In genomic region chr1:235642021-235642942, GRCh38 we compare ENCODE assay signal across 9 cellular contexts. TPM values are rescaled to one million over a fixed set of nuclear protein-coding genes. Genes with fewer than 3 reads are reported as not detected.
DNase-seq lines count a peak whose midpoint lies in the region; ATAC-seq and TF ChIP-seq lines count a peak whose summit lies in the region.
"Had no signal": no experiment of that assay in that cellular context is flagged by ENCODE, and none has a peak within 500 bp of the region (broad histone marks: within the 10 kb centered on the region; RNA-seq: fewer than 3 reads in every experiment).

No MANE protein-coding gene starts in this region.

- H3K27ac Mint-ChIP-seq in type B pancreatic cell: peak overlapping the region; percentile 91

- no peaks in the 10 kb centered on the region for H3K9me3 ChIP-seq in mesodermal cell (ENCODE audit: control insufficient read depth, low read length)

- 44 to 48% methylated on average over 43 of the region's 46 CpGs for WGBS in mesodermal cell (ENCODE audit: insufficient coverage in 2 of 2), 2 experiments

- peaks cover 12% of the 10 kb centered on the region for H3K27me3 Mint-ChIP-seq in type B pancreatic cell

- H3K4me3 Mint-ChIP-seq in type B pancreatic cell: peak overlapping the region; percentile 66

- H3K4me3 ChIP-seq in mesodermal cell (ENCODE audit: extremely low read depth, insufficient read depth, low read length, poor library complexity, severe bottlenecking): no peak overlapping the region

- peaks cover 23% of the 10 kb centered on the region for H3K4me1 Mint-ChIP-seq in type B pancreatic cell (ENCODE audit: unreplicated experiment)

- no peaks in the 10 kb centered on the region for H3K9me3 Mint-ChIP-seq in type B pancreatic cell

- H3K4me1 ChIP-seq in mesodermal cell (ENCODE audit: control insufficient read depth, insufficient read depth, low read length, poor library complexity, severe bottlenecking): peaks cover 9% of the 10 kb centered on the region

- no peaks in the 10 kb centered on the region for H3K36me3 ChIP-seq in mesodermal cell (ENCODE audit: control insufficient read depth, insufficient read depth, low read length)

- DNase-seq in RKO (ENCODE audit: low spot score): peak; percentile 9
- DNase-seq in activated naive CD4-positive, alpha-beta T cell treated with Interleukin-2 at 50 U/mL for 16 hours: peak; percentile 77
- peak; percentile 53 for DNase-seq in type B pancreatic cell (ENCODE audit: extremely low spot score, unreplicated experiment)
- DNase-seq in GM03348 (ENCODE audit: low spot score): no peak

- TF ChIP-seq CTCF in type B pancreatic cell (conservative IDR thresholded peaks at IDR 0.05): no peak

- H3K27ac ChIP-seq in mesodermal cell (ENCODE audit: low read depth, low read length, severe bottlenecking): peak overlapping the region; percentile 55

- peaks cover 11% of the 10 kb centered on the region for H3K36me3 Mint-ChIP-seq in type B pancreatic cell

- ATAC-seq in GM19035 (IDR thresholded peaks at IDR 0.05; ENCODE audit: unreplicated experiment): peak; percentile 76
- peak; percentile 48 for ATAC-seq in HG03439 (IDR thresholded peaks at IDR 0.05; ENCODE audit: unreplicated experiment)
- no peak for ATAC-seq in GM21367 (IDR thresholded peaks at IDR 0.05; ENCODE audit: unreplicated experiment)

RNA-seq across cellular contexts. Expression of gene GNG4, which starts 7.3 kb away (rescaled TPM):
- 8.4 TPM for polyA plus RNA-seq in mesodermal cell (2013, experiment 1 of 2)
- 7.1 TPM for polyA plus RNA-seq in mesodermal cell (2013, experiment 2 of 2)
- 28.5 and 64.2 TPM in 2 replicates for total RNA-seq in type B pancreatic cell (ENCODE audit: low replicate concordance)
- total RNA-seq: subcutaneous adipose tissue had no signal
